15 cellular contexts compared by ENCODE assay signal in genomic region chr7:36348771-36349170, GRCh38. TPM values are rescaled to one million over a fixed set of nuclear protein-coding genes. Genes with fewer than 3 reads are reported as not detected.
DNase-seq lines count a peak whose midpoint lies in the region; FAIRE-seq and TF ChIP-seq lines count a peak whose summit lies in the region.
"Had no signal": no experiment of that assay in that cellular context is flagged by ENCODE, and none has a peak within 500 bp of the region (broad histone marks: within the 10 kb centered on the region; RNA-seq: fewer than 3 reads in every experiment).

No MANE protein-coding gene starts in this region.

- no peak for DNase-seq in astrocyte (ENCODE audit: low read depth)
- peak; percentile 16 for DNase-seq in choroid plexus epithelial cell (ENCODE audit: low read depth)
- DNase-seq in brain microvascular endothelial cell, result no peak
- DNase-seq in stimulated activated CD4-positive, alpha-beta T cell treated with anti-CD3 and anti-CD28 coated beads, Interleukin-4, amount 100 ng/mL, for 24 hours, result no peak
- no peak for DNase-seq in activated naive CD8-positive, alpha-beta T cell treated with anti-CD3 and anti-CD28 coated beads for 36 hours
- DNase-seq: ACHN; BE2C; Caco-2; CD4-positive, alpha-beta T cell had no signal

- no peaks in the 10 kb centered on the region for H4K20me1 ChIP-seq in astrocyte (ENCODE audit: insufficient read depth, low read length)

- no peak for FAIRE-seq in astrocyte (lab: Jason Lieb, UNC)
- FAIRE-seq: A204.1, G401.6, GM12891 had no signal

- H3K27me3 Mint-ChIP-seq in astrocyte (ENCODE audit: low read depth, unreplicated experiment), result no peaks in the 10 kb centered on the region
- H3K27me3 Mint-ChIP-seq in nephron (ENCODE audit: low read depth), result no peaks in the 10 kb centered on the region
- H3K27me3 Mint-ChIP-seq in activated naive CD8-positive, alpha-beta T cell treated with anti-CD3 and anti-CD28 coated beads for 36 hours, result no peaks in the 10 kb centered on the region
- H3K27me3 Mint-ChIP-seq: CD4-positive, alpha-beta T cell had no signal

- H3K27ac Mint-ChIP-seq in astrocyte (ENCODE audit: unreplicated experiment) (no peak overlapping the region), nephron (peak overlapping the region in 2 of 3 experiments; percentile 39 to 60)
- no peak overlapping the region for H3K27ac Mint-ChIP-seq in activated naive CD8-positive, alpha-beta T cell treated with anti-CD3 and anti-CD28 coated beads for 36 hours
- H3K27ac Mint-ChIP-seq: CD4-positive, alpha-beta T cell had no signal

- H3K36me3 ChIP-seq in astrocyte (ENCODE audit: insufficient read depth, low read length), result no peaks in the 10 kb centered on the region
- no peaks in the 10 kb centered on the region for H3K36me3 ChIP-seq in brain microvascular endothelial cell (replicated peaks)
- H3K36me3 ChIP-seq: BE2C had no signal

- H2AFZ ChIP-seq in astrocyte (ENCODE audit: low read depth, low read length), result no peak overlapping the region
- H2AFZ ChIP-seq: GM23248 had no signal

- H3K36me3 Mint-ChIP-seq in astrocyte (ENCODE audit: low read depth, unreplicated experiment) (no peaks in the 10 kb centered on the region), nephron (ENCODE audit: low read depth) (no peaks in the 10 kb centered on the region)
- no peaks in the 10 kb centered on the region for H3K36me3 Mint-ChIP-seq in activated naive CD8-positive, alpha-beta T cell treated with anti-CD3 and anti-CD28 coated beads for 36 hours

- no peaks in the 10 kb centered on the region for H3K9me3 Mint-ChIP-seq in astrocyte (ENCODE audit: unreplicated experiment)
- no peaks in the 10 kb centered on the region for H3K9me3 Mint-ChIP-seq in nephron
- no peaks in the 10 kb centered on the region for H3K9me3 Mint-ChIP-seq in activated naive CD8-positive, alpha-beta T cell treated with anti-CD3 and anti-CD28 coated beads for 36 hours
- H3K9me3 Mint-ChIP-seq: CD4-positive, alpha-beta T cell had no signal

- no peaks in the 10 kb centered on the region for H3K79me2 ChIP-seq in astrocyte (ENCODE audit: insufficient read depth, low read length)

- H3K9ac ChIP-seq in astrocyte (ENCODE audit: low read length), result no peak overlapping the region
- H3K9ac ChIP-seq: GM23248 had no signal

- H3K4me3 ChIP-seq in astrocyte (ENCODE audit: insufficient read depth, low read depth, low read length) (no peak overlapping the region), choroid plexus epithelial cell (ENCODE audit: low read depth, low read length) (no peak overlapping the region), brain microvascular endothelial cell (ENCODE audit: low read depth, low read length) (no peak overlapping the region)
- H3K4me3 ChIP-seq: GM23248 had no signal

- H3K27me3 ChIP-seq in astrocyte (ENCODE audit: insufficient read depth, low read length) (no peaks in the 10 kb centered on the region), brain microvascular endothelial cell (replicated peaks) (no peaks in the 10 kb centered on the region)
- H3K27me3 ChIP-seq: BE2C had no signal

- H3K9me3 ChIP-seq in astrocyte (ENCODE audit: insufficient read depth, low read depth, low read length), result no peaks in the 10 kb centered on the region
- H3K9me3 ChIP-seq: BE2C had no signal

- no peak for TF ChIP-seq CTCF in astrocyte (IDR thresholded peaks at IDR 0.05; ENCODE audit: insufficient read depth, low read depth, low read length)
- no peak for TF ChIP-seq CTCF in choroid plexus epithelial cell (conservative IDR thresholded peaks at IDR 0.05; ENCODE audit: low read depth, low read length)
- TF ChIP-seq CTCF in nephron (IDR thresholded peaks at IDR 0.05; ENCODE audit: unreplicated experiment in 3 of 3), result no peak
- TF ChIP-seq CTCF in brain microvascular endothelial cell (IDR thresholded peaks at IDR 0.05; ENCODE audit: low read depth, low read length, missing control alignments), result no peak

- in situ Hi-C loops in brain microvascular endothelial cell (cut with HindIII; ENCODE audit: low pct_ligation_motif_present, low sequenced_read_pairs), result no loop called here

- peak overlapping the region; percentile 16 for H3K4me2 ChIP-seq in astrocyte (ENCODE audit: low read length)

- H3K4me1 Mint-ChIP-seq in astrocyte (ENCODE audit: low read depth, unreplicated experiment) (peaks cover 7% of the 10 kb centered on the region), nephron (peaks cover 19% of the 10 kb centered on the region)
- no peaks in the 10 kb centered on the region for H3K4me1 Mint-ChIP-seq in activated naive CD8-positive, alpha-beta T cell treated with anti-CD3 and anti-CD28 coated beads for 36 hours

- H3K27ac ChIP-seq in astrocyte (ENCODE audit: low read depth, low read length) (no peak overlapping the region), brain microvascular endothelial cell (no peak overlapping the region)
- H3K27ac ChIP-seq: C4-2B, GM23248 had no signal

- no peak overlapping the region for H3K4me3 Mint-ChIP-seq in astrocyte (ENCODE audit: unreplicated experiment)
- no peak overlapping the region for H3K4me3 Mint-ChIP-seq in nephron
- no peak overlapping the region for H3K4me3 Mint-ChIP-seq in activated naive CD8-positive, alpha-beta T cell treated with anti-CD3 and anti-CD28 coated beads for 36 hours
- H3K4me3 Mint-ChIP-seq: CD4-positive, alpha-beta T cell had no signal

- H3K4me1 ChIP-seq in astrocyte (ENCODE audit: insufficient read depth, low read length), result no peaks in the 10 kb centered on the region
- H3K4me1 ChIP-seq: BE2C, Caco-2 had no signal

RNA-seq across cellular contexts. Expression of gene ANLN, which starts 40.9 kb away (rescaled TPM):
- 11.4 and 20.4 TPM in 2 replicates for total RNA-seq in astrocyte
- total RNA-seq in activated naive CD8-positive, alpha-beta T cell treated with anti-CD3 and anti-CD28 coated beads for 36 hours, result 10 to 100 TPM; 38.6 to 44.6 TPM

Comparison
In these comparisons a context has a peak if more than half of its experiments do, and no peak if none do; other contexts are left out.
1. H3K27ac Mint-ChIP-seq: peak in nephron (2 of 3); none in astrocyte (single experiment) and activated naive CD8-positive, alpha-beta T cell treated with anti-CD3 and anti-CD28 coated beads for 36 hours (single experiment).